Comparison of ENCODE assay signal across 1 cellular context in genomic region chr7:22123139-22123538, GRCh38.
TF ChIP-seq lines count a peak whose summit lies in the region.

No MANE protein-coding gene starts in this region.

TF ChIP-seq in IMR-90, 13 proteins besides CTCF, POLR2A, EP300 and RAD21 (continued from another document):
- no peak for TF ChIP-seq RFX5 (IDR thresholded peaks at IDR 0.05; ENCODE audit: low read depth, low read length)
- TF ChIP-seq SMC3 (IDR thresholded peaks at IDR 0.05; ENCODE audit: low read depth, low read length): no peak
- TF ChIP-seq MAFK (IDR thresholded peaks at IDR 0.05; ENCODE audit: low read depth, low read length): no peak
- no peak for TF ChIP-seq USF2 (IDR thresholded peaks at IDR 0.05; ENCODE audit: low read depth, low read length)
- no peak for TF ChIP-seq RCOR1 (IDR thresholded peaks at IDR 0.05; ENCODE audit: insufficient replicate concordance, low read length)
- no peak for TF ChIP-seq CHD1 (IDR thresholded peaks at IDR 0.05; ENCODE audit: low read depth, low read length)
- no peak for TF ChIP-seq NFE2L2 (IDR thresholded peaks at IDR 0.05; ENCODE audit: low read depth, low read length)
- no peak for TF ChIP-seq MAZ (IDR thresholded peaks at IDR 0.05; ENCODE audit: borderline replicate concordance, low read depth, low read length)
- no peak for TF ChIP-seq FOS (IDR thresholded peaks at IDR 0.05; ENCODE audit: low read depth, low read length)
- TF ChIP-seq MXI1 (IDR thresholded peaks at IDR 0.05; ENCODE audit: borderline replicate concordance, low read depth, low read length): no peak
